ENCODE assay signal across 23 cellular contexts in genomic region chr15:66231421-66232266, GRCh38. TPM values are rescaled to one million over a fixed set of nuclear protein-coding genes. Genes with fewer than 3 reads are reported as not detected.
DNase-seq lines count a peak whose midpoint lies in the region; TF ChIP-seq lines count a peak whose summit lies in the region.
"Had no signal": no experiment of that assay in that cellular context is flagged by ENCODE, and none has a peak within 500 bp of the region (broad histone marks: within the 10 kb centered on the region; RNA-seq: fewer than 3 reads in every experiment).

No MANE protein-coding gene starts in this region.

- 66 to 69% methylated on average over 6 of the region's 6 CpGs for WGBS in lower leg skin, 2 donors

- no peak overlapping the region for H3K4me3 ChIP-seq in lower leg skin (ENCODE audit: low read depth, poor library complexity, severe bottlenecking)
- H3K4me3 ChIP-seq: esophagus squamous epithelium, GM23338, prostate gland had no signal

- intact Hi-C loops in lower leg skin (cut with DNase I; ENCODE audit: low total_unique reads) = no loop called here

- no peak for TF ChIP-seq POLR2A in lower leg skin (IDR thresholded peaks at IDR 0.05)

- DNase-seq in G401 (ENCODE audit: low spot score) = peak; percentile 63
- DNase-seq in NCI-H446 treated with DMSO at 0.1 percent for 48 hours (lab: John Stamatoyannopoulos, UW) = peak; percentile 21
- DNase-seq in cerebellar cortex (ENCODE audit: low spot score) = peak; percentile 51
- peak; percentile 42 for DNase-seq in retina
- DNase-seq in KG1 (lab: John Stamatoyannopoulos, UW) = no peak
- DNase-seq in NCI-H748 (lab: John Stamatoyannopoulos, UW; ENCODE audit: unreplicated experiment) = no peak
- no peak for DNase-seq in lower leg skin (ENCODE audit: low spot score in 2 of 2)
- DNase-seq: activated CD4-positive, CD25-positive, alpha-beta regulatory T cell treated with anti-CD3 and anti-CD28 coated beads, Interleukin-2, amount 50 U/mL, for 72 hours; AML-193; DND-41; effector memory CD4-positive, alpha-beta T cell; esophagus squamous epithelium; head of caudate nucleus; NCI-H226; NK-92 treated with Interleukin-12 subunit alpha and Interleukin-12 subunit beta, amount 100 ng/mL, for 24 hours; small intestine; stimulated activated CD4-positive, alpha-beta T cell treated with anti-CD3 and anti-CD28 coated beads, Interleukin-4, amount 100 ng/mL, for 1 hour; T-helper 9 cell had no signal

- in situ Hi-C loops in G401 (cut with HindIII; ENCODE audit: low sequenced_read_pairs) = no loop called here

- TF ChIP-seq CTCF in lower leg skin (IDR thresholded peaks at IDR 0.05) = no peak

RNA-seq across cellular contexts. Expression of gene MEGF11, which starts 21.9 kb away (rescaled TPM):
- 1.9 and 2.4 TPM in 2 replicates for total RNA-seq in G401 (2014; rRNA removed; shearing (Covaris generic))
- total RNA-seq in lower leg skin = 10 to 100 TPM in 1 of 4 donors, 1 to 10 TPM in 2, under 1 TPM in 1; 0.97 to 10.6 (median 4.0) TPM
- total RNA-seq: activated CD8-positive, alpha-beta memory T cell treated with anti-CD3 and anti-CD28 coated beads for 36 hours; activated naive CD4-positive, alpha-beta T cell treated with anti-CD3 and anti-CD28 coated beads, Interleukin-2, amount 50 U/mL, for 72 hours; esophagus squamous epithelium; left lobe of liver; prostate gland had no signal

Comparison
In these comparisons a context has a peak if more than half of its experiments do, and no peak if none do; other contexts are left out.
1. DNase-seq: peak in G401 (single experiment), NCI-H446 treated with DMSO at 0.1 percent for 48 hours (single experiment), cerebellar cortex (single experiment) and retina (single experiment); none in KG1 (single experiment), NCI-H748 (single experiment) and lower leg skin (0 of 2).